1 cellular context compared by ENCODE assay signal in genomic region chr5:82274343-82275266, GRCh38.
TF ChIP-seq lines count a peak whose summit lies in the region.

No MANE protein-coding gene starts in this region.

TF ChIP-seq in K562, 482 proteins besides CTCF, POLR2A, EP300 and RAD21 (continued from another document and continues in another):
- no peak for TF ChIP-seq FOXA3 (CRISPR knock-in tag; conservative IDR thresholded peaks at IDR 0.05 in 1 of 2, IDR thresholded peaks at IDR 0.05 in 1 of 2)
- no peak for TF ChIP-seq ZNF217 (CRISPR knock-in tag; IDR thresholded peaks at IDR 0.05)
- TF ChIP-seq KDM4B (IDR thresholded peaks at IDR 0.05; ENCODE audit: borderline replicate concordance in 2 of 2, low read depth in 1 of 2), result no peak
- TF ChIP-seq YBX1 (IDR thresholded peaks at IDR 0.05), result no peak
- TF ChIP-seq ZNF282 (CRISPR knock-in tag; IDR thresholded peaks at IDR 0.05), result no peak
- TF ChIP-seq PHB (CRISPR knock-in tag; IDR thresholded peaks at IDR 0.05), result no peak
- TF ChIP-seq SMARCC2 (IDR thresholded peaks at IDR 0.05; ENCODE audit: low read depth), result no peak
- TF ChIP-seq CBX3 (IDR thresholded peaks at IDR 0.05; ENCODE audit: borderline replicate concordance in 1 of 2, low read length in 2 of 2), result no peak
- no peak for TF ChIP-seq FOXK1 (CRISPR knock-in tag; IDR thresholded peaks at IDR 0.05; ENCODE audit: borderline replicate concordance)
- TF ChIP-seq, protein P1, sequence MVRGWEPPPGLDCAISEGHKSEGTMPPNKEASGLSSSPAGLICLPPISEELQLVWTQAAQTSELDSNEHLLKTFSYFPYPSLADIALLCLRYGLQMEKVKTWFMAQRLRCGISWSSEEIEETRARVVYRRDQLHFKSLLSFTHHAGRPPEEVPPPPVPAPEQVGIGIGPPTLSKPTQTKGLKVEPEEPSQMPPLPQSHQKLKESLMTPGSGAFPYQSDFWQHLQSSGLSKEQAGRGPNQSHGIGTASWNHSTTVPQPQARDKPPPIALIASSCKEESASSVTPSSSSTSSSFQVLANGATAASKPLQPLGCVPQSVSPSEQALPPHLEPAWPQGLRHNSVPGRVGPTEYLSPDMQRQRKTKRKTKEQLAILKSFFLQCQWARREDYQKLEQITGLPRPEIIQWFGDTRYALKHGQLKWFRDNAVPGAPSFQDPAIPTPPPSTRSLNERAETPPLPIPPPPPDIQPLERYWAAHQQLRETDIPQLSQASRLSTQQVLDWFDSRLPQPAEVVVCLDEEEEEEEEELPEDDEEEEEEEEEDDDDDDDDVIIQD (CRISPR knock-in tag; IDR thresholded peaks at IDR 0.05), result no peak
- no peak for TF ChIP-seq ETS1 (conservative IDR thresholded peaks at IDR 0.05; ENCODE audit: control insufficient read depth, low read depth, low read length)
- TF ChIP-seq HDAC8 (tag; IDR thresholded peaks at IDR 0.05), result no peak
- TF ChIP-seq ZNF561 (CRISPR knock-in tag; conservative IDR thresholded peaks at IDR 0.05), result no peak
- peak; percentile 33 for TF ChIP-seq KDM5B (IDR thresholded peaks at IDR 0.05; ENCODE audit: insufficient replicate concordance, low read depth, low read length)
- peak; percentile 75 for TF ChIP-seq POLR2AphosphoS5 (IDR thresholded peaks at IDR 0.05; ENCODE audit: control insufficient read depth, insufficient read depth, low read depth, low read length)
- TF ChIP-seq KAT7 (CRISPR knock-in tag; IDR thresholded peaks at IDR 0.05; ENCODE audit: borderline replicate concordance), result no peak
- TF ChIP-seq, protein P2, sequence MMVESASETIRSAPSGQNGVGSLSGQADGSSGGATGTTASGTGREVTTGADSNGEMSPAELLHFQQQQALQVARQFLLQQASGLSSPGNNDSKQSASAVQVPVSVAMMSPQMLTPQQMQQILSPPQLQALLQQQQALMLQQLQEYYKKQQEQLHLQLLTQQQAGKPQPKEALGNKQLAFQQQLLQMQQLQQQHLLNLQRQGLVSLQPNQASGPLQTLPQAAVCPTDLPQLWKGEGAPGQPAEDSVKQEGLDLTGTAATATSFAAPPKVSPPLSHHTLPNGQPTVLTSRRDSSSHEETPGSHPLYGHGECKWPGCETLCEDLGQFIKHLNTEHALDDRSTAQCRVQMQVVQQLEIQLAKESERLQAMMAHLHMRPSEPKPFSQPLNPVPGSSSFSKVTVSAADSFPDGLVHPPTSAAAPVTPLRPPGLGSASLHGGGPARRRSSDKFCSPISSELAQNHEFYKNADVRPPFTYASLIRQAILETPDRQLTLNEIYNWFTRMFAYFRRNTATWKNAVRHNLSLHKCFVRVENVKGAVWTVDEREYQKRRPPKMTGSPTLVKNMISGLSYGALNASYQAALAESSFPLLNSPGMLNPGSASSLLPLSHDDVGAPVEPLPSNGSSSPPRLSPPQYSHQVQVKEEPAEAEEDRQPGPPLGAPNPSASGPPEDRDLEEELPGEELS (CRISPR knock-in tag; IDR thresholded peaks at IDR 0.05; ENCODE audit: borderline replicate concordance), result no peak
- no peak for TF ChIP-seq ZBTB7A (IDR thresholded peaks at IDR 0.05; ENCODE audit: borderline replicate concordance, control insufficient read depth, low read depth, low read length)
- no peak for TF ChIP-seq PTTG1 (tag; IDR thresholded peaks at IDR 0.05; ENCODE audit: low read depth)
- TF ChIP-seq TAF15 (IDR thresholded peaks at IDR 0.05; ENCODE audit: low read depth, low read length), result 0 out of 2 replicates have a peak, but pooled peaks have one; percentile 76
- peak; percentile 43 for TF ChIP-seq HMGN3 (IDR thresholded peaks at IDR 0.05; ENCODE audit: borderline replicate concordance, extremely low read depth, insufficient read length, low read depth, low read length)
- TF ChIP-seq ZNF12 (CRISPR knock-in tag; IDR thresholded peaks at IDR 0.05), result no peak
- peak; percentile 35; the same call in 1 of the 2 replicates for TF ChIP-seq MBD2 (IDR thresholded peaks at IDR 0.05; ENCODE audit: borderline replicate concordance, low read depth)
- no peak for TF ChIP-seq KDM1A (IDR thresholded peaks at IDR 0.05)
- TF ChIP-seq ZKSCAN3 (CRISPR knock-in tag; IDR thresholded peaks at IDR 0.05), result no peak
- TF ChIP-seq, protein P3, sequence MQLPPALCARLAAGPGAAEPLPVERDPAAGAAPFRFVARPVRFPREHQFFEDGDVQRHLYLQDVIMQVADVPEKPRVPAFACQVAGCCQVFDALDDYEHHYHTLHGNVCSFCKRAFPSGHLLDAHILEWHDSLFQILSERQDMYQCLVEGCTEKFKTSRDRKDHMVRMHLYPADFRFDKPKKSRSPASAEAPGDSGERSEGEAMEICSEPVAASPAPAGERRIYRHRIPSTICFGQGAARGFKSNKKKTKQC (CRISPR knock-in tag; IDR thresholded peaks at IDR 0.05), result no peak
- TF ChIP-seq ZNF23 (CRISPR knock-in tag; IDR thresholded peaks at IDR 0.05), result no peak
- TF ChIP-seq RNF2 (IDR thresholded peaks at IDR 0.05), result no peak; the same call in 1 of the 2 replicates
- peak; percentile 85 for TF ChIP-seq RBM22 (IDR thresholded peaks at IDR 0.05; ENCODE audit: low read depth, low read length, poor library complexity, severe bottlenecking)
- TF ChIP-seq THRB (CRISPR knock-in tag; conservative IDR thresholded peaks at IDR 0.05), result no peak; the same call in 1 of the 2 replicates
- TF ChIP-seq NUFIP1 (IDR thresholded peaks at IDR 0.05; ENCODE audit: partially characterized antibody), result no peak
- no peak for TF ChIP-seq ZNF41 (CRISPR knock-in tag; conservative IDR thresholded peaks at IDR 0.05)
- no peak for TF ChIP-seq ZFX (CRISPR knock-in tag; IDR thresholded peaks at IDR 0.05)
- no peak for TF ChIP-seq CHD1 (IDR thresholded peaks at IDR 0.05; ENCODE audit: low read length)
- no peak for TF ChIP-seq STAT5B (CRISPR knock-in tag; IDR thresholded peaks at IDR 0.05)
- TF ChIP-seq SMAD1 (IDR thresholded peaks at IDR 0.05; ENCODE audit: low read depth, low read length, partially characterized antibody), result peak; percentile 8
- TF ChIP-seq, protein P4, sequence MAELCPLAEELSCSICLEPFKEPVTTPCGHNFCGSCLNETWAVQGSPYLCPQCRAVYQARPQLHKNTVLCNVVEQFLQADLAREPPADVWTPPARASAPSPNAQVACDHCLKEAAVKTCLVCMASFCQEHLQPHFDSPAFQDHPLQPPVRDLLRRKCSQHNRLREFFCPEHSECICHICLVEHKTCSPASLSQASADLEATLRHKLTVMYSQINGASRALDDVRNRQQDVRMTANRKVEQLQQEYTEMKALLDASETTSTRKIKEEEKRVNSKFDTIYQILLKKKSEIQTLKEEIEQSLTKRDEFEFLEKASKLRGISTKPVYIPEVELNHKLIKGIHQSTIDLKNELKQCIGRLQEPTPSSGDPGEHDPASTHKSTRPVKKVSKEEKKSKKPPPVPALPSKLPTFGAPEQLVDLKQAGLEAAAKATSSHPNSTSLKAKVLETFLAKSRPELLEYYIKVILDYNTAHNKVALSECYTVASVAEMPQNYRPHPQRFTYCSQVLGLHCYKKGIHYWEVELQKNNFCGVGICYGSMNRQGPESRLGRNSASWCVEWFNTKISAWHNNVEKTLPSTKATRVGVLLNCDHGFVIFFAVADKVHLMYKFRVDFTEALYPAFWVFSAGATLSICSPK (IDR thresholded peaks at IDR 0.05; ENCODE audit: borderline replicate concordance), result no peak
- TF ChIP-seq ZBTB17 (CRISPR knock-in tag; IDR thresholded peaks at IDR 0.05), result peak; percentile 37; the same call in 1 of the 2 replicates
- TF ChIP-seq CBX5 (IDR thresholded peaks at IDR 0.05; ENCODE audit: borderline replicate concordance, low read depth), result no peak
- TF ChIP-seq JUNB (CRISPR knock-in tag; conservative IDR thresholded peaks at IDR 0.05), result no peak
- 0 out of 2 replicates have a peak, but pooled peaks have one; percentile 19 for TF ChIP-seq TFAP4 (CRISPR knock-in tag; IDR thresholded peaks at IDR 0.05; ENCODE audit: borderline replicate concordance)
- no peak for TF ChIP-seq ZC3H4 (CRISPR knock-in tag; IDR thresholded peaks at IDR 0.05; ENCODE audit: borderline replicate concordance)
- no peak for TF ChIP-seq ZNF785 (CRISPR knock-in tag; IDR thresholded peaks at IDR 0.05)
- TF ChIP-seq POLR2AphosphoS2 (IDR thresholded peaks at IDR 0.05; ENCODE audit: low read length), result peak; percentile 28
- no peak for TF ChIP-seq FOSL1 (tag; conservative IDR thresholded peaks at IDR 0.05)
- no peak for TF ChIP-seq MBD1 (CRISPR knock-in tag; IDR thresholded peaks at IDR 0.05)
- peak; percentile 95 for TF ChIP-seq EWSR1 (IDR thresholded peaks at IDR 0.05; ENCODE audit: borderline replicate concordance, low read depth, partially characterized antibody)
- 0 out of 2 replicates have a peak, but pooled peaks have one; percentile 37 for TF ChIP-seq ZNF586 (CRISPR knock-in tag; conservative IDR thresholded peaks at IDR 0.05)
- TF ChIP-seq GTF2F1 (IDR thresholded peaks at IDR 0.05; ENCODE audit: low read depth, low read length), result no peak
- TF ChIP-seq MTF1 (CRISPR knock-in tag; IDR thresholded peaks at IDR 0.05; ENCODE audit: borderline replicate concordance), result no peak
- TF ChIP-seq NCOR1 (IDR thresholded peaks at IDR 0.05), result no peak
- no peak for TF ChIP-seq UBTF (IDR thresholded peaks at IDR 0.05; ENCODE audit: borderline replicate concordance in 1 of 2, low read depth in 2 of 2, low read length in 2 of 2)
- TF ChIP-seq, protein P5, sequence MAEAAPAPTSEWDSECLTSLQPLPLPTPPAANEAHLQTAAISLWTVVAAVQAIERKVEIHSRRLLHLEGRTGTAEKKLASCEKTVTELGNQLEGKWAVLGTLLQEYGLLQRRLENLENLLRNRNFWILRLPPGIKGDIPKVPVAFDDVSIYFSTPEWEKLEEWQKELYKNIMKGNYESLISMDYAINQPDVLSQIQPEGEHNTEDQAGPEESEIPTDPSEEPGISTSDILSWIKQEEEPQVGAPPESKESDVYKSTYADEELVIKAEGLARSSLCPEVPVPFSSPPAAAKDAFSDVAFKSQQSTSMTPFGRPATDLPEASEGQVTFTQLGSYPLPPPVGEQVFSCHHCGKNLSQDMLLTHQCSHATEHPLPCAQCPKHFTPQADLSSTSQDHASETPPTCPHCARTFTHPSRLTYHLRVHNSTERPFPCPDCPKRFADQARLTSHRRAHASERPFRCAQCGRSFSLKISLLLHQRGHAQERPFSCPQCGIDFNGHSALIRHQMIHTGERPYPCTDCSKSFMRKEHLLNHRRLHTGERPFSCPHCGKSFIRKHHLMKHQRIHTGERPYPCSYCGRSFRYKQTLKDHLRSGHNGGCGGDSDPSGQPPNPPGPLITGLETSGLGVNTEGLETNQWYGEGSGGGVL (CRISPR knock-in tag; IDR thresholded peaks at IDR 0.05), result no peak
- TF ChIP-seq ERF (CRISPR knock-in tag; IDR thresholded peaks at IDR 0.05), result peak; percentile 81
- TF ChIP-seq ZNF766 (CRISPR knock-in tag; conservative IDR thresholded peaks at IDR 0.05), result no peak
- TF ChIP-seq, protein P6, sequence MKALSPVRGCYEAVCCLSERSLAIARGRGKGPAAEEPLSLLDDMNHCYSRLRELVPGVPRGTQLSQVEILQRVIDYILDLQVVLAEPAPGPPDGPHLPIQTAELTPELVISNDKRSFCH (CRISPR knock-in tag; IDR thresholded peaks at IDR 0.05), result no peak
- TF ChIP-seq, protein P6 (tag; IDR thresholded peaks at IDR 0.05), result no peak
